18 cellular contexts compared by ENCODE assay signal in genomic region chr12:91574975-91575374, GRCh38.
"Had no signal": no experiment of that assay in that cellular context is flagged by ENCODE, and none has a peak within 500 bp of the region (broad histone marks: within the 10 kb centered on the region; RNA-seq: fewer than 3 reads in every experiment).

No MANE protein-coding gene starts in this region.

- DNase-seq: activated CD4-positive, alpha-beta T cell treated with anti-CD3 and anti-CD28 coated beads, Interleukin-2, amount 50 U/mL, for 4 hours; activated CD8-positive, alpha-beta memory T cell treated with anti-CD3 and anti-CD28 coated beads, Interleukin-2, amount 10 ng/mL, durations not matched to agents 7 days and 5 days; activated effector memory CD4-positive, alpha-beta T cell treated with anti-CD3 and anti-CD28 coated beads, Interleukin-2, amount 50 U/mL, for 16 hours; activated T-cell treated with anti-CD3 and anti-CD28 coated beads, Interleukin-2, amount 50 U/mL, for 4 hours; foreskin keratinocyte; heart left ventricle; islet precursor cell; left lung; mesendoderm; stimulated activated CD4-positive, alpha-beta T cell treated with anti-CD3 and anti-CD28 coated beads, Interleukin-15, amount 100 ng/mL, for 24 hours; stimulated activated CD4-positive, alpha-beta T cell treated with anti-CD3 and anti-CD28 coated beads, Interleukin-4, amount 100 ng/mL, for 24 hours; stimulated activated naive CD8-positive, alpha-beta T cell treated with anti-CD3 and anti-CD28 coated beads, Interleukin-15, amount 100 ng/mL, for 72 hours had no signal

- H3K9me3 ChIP-seq: esophagus muscularis mucosa, heart left ventricle, left lung, neutrophil, prostate gland, thoracic aorta had no signal

- H3K27me3 ChIP-seq: esophagus muscularis mucosa, foreskin keratinocyte, heart left ventricle, left lung, neutrophil had no signal

- ATAC-seq: activated CD4-positive, CD25-positive, alpha-beta regulatory T cell treated with anti-CD3 and anti-CD28 coated beads, Interleukin-2, amount 50 U/mL, for 24 hours; activated CD8-positive, alpha-beta memory T cell treated with anti-CD3 and anti-CD28 coated beads, Interleukin-2, amount 10 ng/mL, durations not matched to agents 7 days and 5 days; activated naive CD4-positive, alpha-beta T cell treated with anti-CD3 and anti-CD28 coated beads, Interleukin-2, amount 50 U/mL, for 72 hours; activated T-cell treated with anti-CD3 and anti-CD28 coated beads, Interleukin-2, amount 50 U/mL, for 4 hours; foreskin keratinocyte; heart left ventricle; left lung; stimulated activated naive CD8-positive, alpha-beta T cell treated with anti-CD3 and anti-CD28 coated beads, Interleukin-15, amount 100 ng/mL, for 72 hours had no signal

- H3K4me1 ChIP-seq: foreskin keratinocyte, left lung, prostate gland had no signal

- H3K36me3 ChIP-seq: esophagus muscularis mucosa, heart left ventricle, left lung, neutrophil, prostate gland, thoracic aorta had no signal

- H3K4me3 ChIP-seq: esophagus muscularis mucosa, left lung, prostate gland, thoracic aorta had no signal

- H3K27ac ChIP-seq: esophagus muscularis mucosa, foreskin keratinocyte, heart left ventricle, left lung, neutrophil, prostate gland, thoracic aorta had no signal
